15 cellular contexts compared by ENCODE assay signal in genomic region chr11:9567401-9567800, GRCh38. TPM values are rescaled to one million over a fixed set of nuclear protein-coding genes. Genes with fewer than 3 reads are reported as not detected.
DNase-seq lines count a peak whose midpoint lies in the region; ATAC-seq, FAIRE-seq and TF ChIP-seq lines count a peak whose summit lies in the region.
"Had no signal": no experiment of that assay in that cellular context is flagged by ENCODE, and none has a peak within 500 bp of the region (broad histone marks: within the 10 kb centered on the region; RNA-seq: fewer than 3 reads in every experiment).

No MANE protein-coding gene starts in this region.

- TF ChIP-seq POLR2A in K562 (conservative IDR thresholded peaks at IDR 0.05) (no peak), HepG2 (IDR thresholded peaks at IDR 0.05; ENCODE audit: insufficient read depth in 1 of 2, low read depth in 2 of 2, low read length in 2 of 2) (no peak)

- H3K27ac Mint-ChIP-seq in stimulated activated memory B cell treated with anti-CD40 and anti-IgM and Interleukin-4, amounts not matched to agents 10 μg/mL and 1 μg/mL and 100 μg/mL, for 72 hours, result peak overlapping the region; percentile 81

- POLR2A ChIA-PET in K562 (lab: Yijun Ruan, JAX) (interaction anchor here (0.9 to 2.1 kb wide), 3 partner anchors 9 to 61 kb away, joined by 3 to 15 read pairs (median 4); no protein-coding TSS in a partner anchor), HepG2 (lab: Yijun Ruan, JAX) (interaction anchor here (1.8 to 2.6 kb wide), 4 partner anchors 8 to 107 kb away, joined by 6 to 21 read pairs (median 10); partner anchors contain the start of gene ZNF143)

- no peak for ATAC-seq in K562
- no peak for ATAC-seq in HepG2
- ATAC-seq in stimulated activated memory B cell treated with anti-CD40 and anti-IgM and Interleukin-4, amounts not matched to agents 10 μg/mL and 1 μg/mL and 100 μg/mL, for 72 hours, result no peak
- ATAC-seq in HG02610 (IDR thresholded peaks at IDR 0.05; ENCODE audit: unreplicated experiment), result no peak
- ATAC-seq in HG03432 (IDR thresholded peaks at IDR 0.05; ENCODE audit: unreplicated experiment), result no peak
- ATAC-seq: naive thymus-derived CD4-positive, alpha-beta T cell had no signal

- DNase-seq in K562 (ENCODE audit: extremely low read depth in 1 of 4, low spot score in 3 of 4) (no peak), HepG2 (ENCODE audit: low spot score) (no peak), NCI-H187 treated with DMSO at 0.1 percent for 48 hours (lab: John Stamatoyannopoulos, UW) (no peak), OCI-M2 (lab: John Stamatoyannopoulos, UW; ENCODE audit: unreplicated experiment) (no peak)
- DNase-seq: amniotic stem cell; naive thymus-derived CD4-positive, alpha-beta T cell; NCI-H524; SHP77 treated with DMSO at 0.1 percent for 48 hours; stimulated activated CD4-positive, alpha-beta T cell treated with anti-CD3 and anti-CD28 coated beads, Interleukin-12 subunit alpha, Interleukin-12 subunit beta, amount 100 ng/mL, for 4 hours had no signal

- H3K9me3 Mint-ChIP-seq in stimulated activated memory B cell treated with anti-CD40 and anti-IgM and Interleukin-4, amounts not matched to agents 10 μg/mL and 1 μg/mL and 100 μg/mL, for 72 hours, result no peaks in the 10 kb centered on the region

- no peaks in the 10 kb centered on the region for H4K20me1 ChIP-seq in K562 (replicated peaks; ENCODE audit: control insufficient read depth, insufficient read depth, low read length)
- H4K20me1 ChIP-seq in HepG2 (ENCODE audit: insufficient read depth, low read length), result no peaks in the 10 kb centered on the region

- TF ChIP-seq EP300 in K562 (IDR thresholded peaks at IDR 0.05; ENCODE audit: low read length) (no peak), HepG2 (IDR thresholded peaks at IDR 0.05; ENCODE audit: low read depth in 2 of 2, low read length in 2 of 2) (no peak), HepG2 (CRISPR knock-in tag; IDR thresholded peaks at IDR 0.05; ENCODE audit: borderline replicate concordance) (no peak)

- H2AFZ ChIP-seq in K562 (ENCODE audit: low read depth, low read length), result no peak overlapping the region
- no peak overlapping the region for H2AFZ ChIP-seq in HepG2 (ENCODE audit: low read length)

- H3K9me1 ChIP-seq in K562 (ENCODE audit: control insufficient read depth, insufficient read depth, low read length), result no peaks in the 10 kb centered on the region

- no peaks in the 10 kb centered on the region for H3K79me2 ChIP-seq in K562 (ENCODE audit: control insufficient read depth, insufficient read depth, low read length)
- H3K79me2 ChIP-seq in HepG2 (ENCODE audit: insufficient read depth, low read length), result no peaks in the 10 kb centered on the region

- H3K4me2 ChIP-seq in K562 (ENCODE audit: insufficient read depth, low read length), result no peak overlapping the region
- no peak overlapping the region for H3K4me2 ChIP-seq in HepG2 (ENCODE audit: low read depth, low read length)

- TF ChIP-seq RAD21 in K562 (CRISPR knock-in tag; conservative IDR thresholded peaks at IDR 0.05 in 1 of 2, IDR thresholded peaks at IDR 0.05 in 1 of 2) (no peak), HepG2 (CRISPR knock-in tag; IDR thresholded peaks at IDR 0.05) (no peak)

- H3K4me3 Mint-ChIP-seq in stimulated activated memory B cell treated with anti-CD40 and anti-IgM and Interleukin-4, amounts not matched to agents 10 μg/mL and 1 μg/mL and 100 μg/mL, for 72 hours, result no peak overlapping the region
- H3K4me3 Mint-ChIP-seq: naive thymus-derived CD4-positive, alpha-beta T cell had no signal

- H3K4me1 ChIP-seq in HUES48 (ENCODE audit: control insufficient read depth, insufficient read depth, low read length) (peaks cover 57% of the 10 kb centered on the region), K562 (replicated peaks in 1 of 2; ENCODE audit: control insufficient read depth in 2 of 2, insufficient read depth in 2 of 2, low read length in 2 of 2) (peaks cover 19 to 50% of the 10 kb centered on the region in 2 experiments), HepG2 (ENCODE audit: insufficient read depth, low read length) (peaks cover 82% of the 10 kb centered on the region)

- no peaks in the 10 kb centered on the region for H3K27me3 Mint-ChIP-seq in stimulated activated memory B cell treated with anti-CD40 and anti-IgM and Interleukin-4, amounts not matched to agents 10 μg/mL and 1 μg/mL and 100 μg/mL, for 72 hours

- no peak for TF ChIP-seq CTCF in K562 (IDR thresholded peaks at IDR 0.05 in 2 of 3, conservative IDR thresholded peaks at IDR 0.05 in 1 of 3; ENCODE audit: insufficient read depth in 2 of 3, low read depth in 1 of 3, low read length in 3 of 3)
- no peak for TF ChIP-seq CTCF in HepG2 (CRISPR knock-in tag; IDR thresholded peaks at IDR 0.05)

- peak overlapping the region; percentile 99 for H3K27ac ChIP-seq in HUES48 (ENCODE audit: low read depth, low read length)
- peak overlapping the region; percentile 98 for H3K27ac ChIP-seq in K562 (ENCODE audit: extremely low read depth, low read depth, low read length)
- H3K27ac ChIP-seq in HepG2 (ENCODE audit: extremely low read length, insufficient read depth, low read length), result peak overlapping the region; percentile 100

- no peaks in the 10 kb centered on the region for H3K27me3 ChIP-seq in HUES48 (ENCODE audit: control insufficient read depth, insufficient read depth, low read length)
- H3K27me3 ChIP-seq in K562 (ENCODE audit: control insufficient read depth in 2 of 2, insufficient read depth in 2 of 2, low read length in 2 of 2), result no peaks in the 10 kb centered on the region
- no peaks in the 10 kb centered on the region for H3K27me3 ChIP-seq in HepG2 (ENCODE audit: control insufficient read depth in 1 of 2, insufficient read depth in 2 of 2, low read length in 2 of 2)

- intact Hi-C loops in K562 (cut with micrococcal nuclease), result no loop called here
- intact Hi-C loops in HepG2 (cut with micrococcal nuclease; ENCODE audit: unreplicated experiment), result no loop called here

- peaks cover 2% of the 10 kb centered on the region for H3K36me3 Mint-ChIP-seq in stimulated activated memory B cell treated with anti-CD40 and anti-IgM and Interleukin-4, amounts not matched to agents 10 μg/mL and 1 μg/mL and 100 μg/mL, for 72 hours

- no peak overlapping the region for H3K4me3 ChIP-seq in HUES48 (ENCODE audit: low read depth, low read length)
- no peak overlapping the region for H3K4me3 ChIP-seq in K562
- H3K4me3 ChIP-seq in HepG2 (replicated peaks in 1 of 3; ENCODE audit: insufficient read depth in 1 of 3, low read depth in 2 of 3, low read length in 3 of 3), result no peak overlapping the region
- H3K4me3 ChIP-seq: HAP-1 had no signal

- no peak for FAIRE-seq in K562 (lab: Jason Lieb, UNC)
- no peak for FAIRE-seq in HepG2 (lab: Jason Lieb, UNC)
- FAIRE-seq: HTR-8/SVneo had no signal

- in situ Hi-C loops in K562 (cut with MboI), result no loop called here
- in situ Hi-C loops in HepG2 (cut with HindIII; ENCODE audit: extremely low pct_ligation_motif_present, low pct_unique_long_range_greater_than_20kb), result no loop called here

- 85% methylated on average over 5 of the region's 5 CpGs for WGBS in K562 (ENCODE audit: insufficient coverage, low coverage, missing lambda C conversion rate)
- 97% methylated on average over 5 of the region's 5 CpGs for WGBS in HepG2 (ENCODE audit: low lambda C conversion rate)

- H3K36me3 ChIP-seq in HUES48 (ENCODE audit: control insufficient read depth, insufficient read depth, low read length) (no peaks in the 10 kb centered on the region), K562 (ENCODE audit: control insufficient read depth, insufficient read depth, low read length) (no peaks in the 10 kb centered on the region), HepG2 (replicated peaks in 1 of 2; ENCODE audit: control insufficient read depth in 1 of 2, insufficient read depth in 2 of 2, low read length in 2 of 2) (no peaks in the 10 kb centered on the region)
- H3K36me3 ChIP-seq: HAP-1 had no signal

- H3K9me3 ChIP-seq in HUES48 (ENCODE audit: control insufficient read depth, insufficient read depth, low read length), result no peaks in the 10 kb centered on the region
- H3K9me3 ChIP-seq in K562 (replicated peaks; ENCODE audit: control insufficient read depth, insufficient read depth, low read depth, low read length), result no peaks in the 10 kb centered on the region
- no peaks in the 10 kb centered on the region for H3K9me3 ChIP-seq in HepG2 (ENCODE audit: low read length)
- H3K9me3 ChIP-seq: HAP-1 had no signal

- BruUV-seq in K562 (replicated peaks; lab: Mats Ljungman, UMichigan) (no TSS peak), HepG2 (replicated peaks; lab: Mats Ljungman, UMichigan) (no TSS peak)

- peaks cover 59% of the 10 kb centered on the region for H3K4me1 Mint-ChIP-seq in stimulated activated memory B cell treated with anti-CD40 and anti-IgM and Interleukin-4, amounts not matched to agents 10 μg/mL and 1 μg/mL and 100 μg/mL, for 72 hours

- H3K9ac ChIP-seq in HUES48 (ENCODE audit: low read depth, low read length) (0 out of 2 replicates have a peak overlapping the region, but pooled peaks have one; percentile 60), K562 (ENCODE audit: insufficient read depth in 1 of 2, low read depth in 2 of 2, low read length in 2 of 2) (peak overlapping the region in 1 of 2 experiments; percentile 92; a peak in 2 of 4 replicates), HepG2 (ENCODE audit: insufficient read depth, low read depth, low read length) (no peak overlapping the region)

- CTCF ChIA-PET in K562 (lab: Yijun Ruan, JAX; ENCODE audit: low intra/inter-chr PET ratio), result no interaction called here
- CTCF ChIA-PET in HepG2 (lab: Yijun Ruan, JAX; ENCODE audit: low intra/inter-chr PET ratio, low total read pairs), result no interaction called here

RNA-seq across cellular contexts. Expression of gene WEE1, which starts 6.1 kb away (rescaled TPM):
- 78.0 and 216 TPM in 2 replicates for total RNA-seq in K562 (2011; cell fraction: chromatin; rRNA removed; ENCODE audit: low replicate concordance)
- total RNA-seq in K562 (2011; cell fraction: nucleolus; rRNA removed), result 51.9 and 57.0 TPM in 2 replicates
- 101 and 161 TPM in 2 replicates for total RNA-seq in K562 (2011; cell fraction: nucleoplasm; rRNA removed)
- total RNA-seq in K562 (2014; rRNA removed), result 62.9 and 66.8 TPM in 2 replicates
- total RNA-seq in K562 (2014; rRNA removed; fragmentation: Illumina TruSeq; extraction: Trizol), result 73.2 and 80.9 TPM in 2 replicates
- 61.6 and 67.4 TPM in 2 replicates for total RNA-seq in K562 (2015; rRNA removed; fragmentation: Illumina TruSeq; extraction: Trizol)
- total RNA-seq in K562 (2021), result 82.1 and 82.7 TPM in 2 replicates
- polyA plus RNA-seq in K562 (2011; rRNA removed), result 81.2 and 99.0 TPM in 2 replicates
- 20.1 and 32.8 TPM in 2 replicates for polyA plus RNA-seq in K562 (2011; cell fraction: cytosol; rRNA removed)
- polyA plus RNA-seq in K562 (2011; cell fraction: nucleus; rRNA removed), result 77.6 and 91.0 TPM in 2 replicates
- polyA plus RNA-seq in K562 (2012), result 34.8 and 46.6 TPM in 2 replicates
- polyA plus RNA-seq in K562 (2014; fragmentation: Illumina TruSeq; extraction: Trizol), result 73.7 and 93.4 TPM in 2 replicates
- 10 to 100 TPM; 21.9 to 30.6 TPM for polyA plus RNA-seq in K562 (2014; fragmentation: Nextera tagmentation; extraction: Ambion mirVana)
- polyA plus RNA-seq in K562 (2014; rRNA removed), result 51.3 and 53.9 TPM in 2 replicates
- polyA minus RNA-seq in K562 (2011; rRNA and poly(A)+ RNA removed), result 121 and 129 TPM in 2 replicates
- 28.7 and 41.6 TPM in 2 replicates for polyA minus RNA-seq in K562 (2011; cell fraction: cytosol; rRNA and poly(A)+ RNA removed)
- polyA minus RNA-seq in K562 (2011; cell fraction: nucleus; rRNA and poly(A)+ RNA removed), result 75.3 and 97.9 TPM in 2 replicates
- total RNA-seq in HepG2 (2016; rRNA removed; fragmentation: Illumina TruSeq; extraction: Trizol), result 63.7 and 71.7 TPM in 2 replicates
- total RNA-seq in HepG2 (2016; cell fraction: cytosol; rRNA removed; fragmentation: Illumina TruSeq; extraction: Trizol; ENCODE audit: low read depth), result 5.3 and 8.1 TPM in 2 replicates
- 59.2 and 62.0 TPM in 2 replicates for total RNA-seq in HepG2 (2016; cell fraction: insoluble cytoplasmic fraction; rRNA removed; fragmentation: Illumina TruSeq; extraction: Trizol)
- total RNA-seq in HepG2 (2016; cell fraction: membrane; rRNA removed; fragmentation: Illumina TruSeq; extraction: Trizol), result 16.3 and 20.1 TPM in 2 replicates
- total RNA-seq in HepG2 (2016; cell fraction: nucleus; rRNA removed; fragmentation: Illumina TruSeq; extraction: Trizol), result 55.9 and 59.7 TPM in 2 replicates
- 24.2 and 31.4 TPM in 2 replicates for polyA plus RNA-seq in HepG2 (2011; rRNA removed)
- 9.9 and 15.9 TPM in 2 replicates for polyA plus RNA-seq in HepG2 (2011; cell fraction: cytosol; rRNA removed)
- 19.4 and 21.7 TPM in 2 replicates for polyA plus RNA-seq in HepG2 (2011; cell fraction: nucleus; rRNA removed)
- 34.3 and 43.6 TPM in 2 replicates for polyA plus RNA-seq in HepG2 (2012)
- polyA plus RNA-seq in HepG2 (2016; cell fraction: cytosol; fragmentation: Illumina TruSeq; extraction: Trizol; ENCODE audit: low read depth), result 1.5 and 1.7 TPM in 2 replicates
- polyA plus RNA-seq in HepG2 (2016; cell fraction: insoluble cytoplasmic fraction; fragmentation: Illumina TruSeq; extraction: Trizol; ENCODE audit: low read depth), result 55.1 and 60.7 TPM in 2 replicates
- 5.2 and 6.5 TPM in 2 replicates for polyA plus RNA-seq in HepG2 (2016; cell fraction: membrane; fragmentation: Illumina TruSeq; extraction: Trizol; ENCODE audit: low read depth)
- 61.4 and 70.9 TPM in 2 replicates for polyA plus RNA-seq in HepG2 (2016; cell fraction: nucleus; fragmentation: Illumina TruSeq; extraction: Trizol; ENCODE audit: insufficient read depth, low read depth)
- 13.9 and 26.9 TPM in 2 replicates for polyA minus RNA-seq in HepG2 (2011; rRNA and poly(A)+ RNA removed; ENCODE audit: low replicate concordance)
- 20.9 and 21.9 TPM in 2 replicates for polyA minus RNA-seq in HepG2 (2011; cell fraction: cytosol; rRNA and poly(A)+ RNA removed)
- 77.1 and 85.4 TPM in 2 replicates for polyA minus RNA-seq in HepG2 (2011; cell fraction: nucleus; rRNA and poly(A)+ RNA removed)
